ENCODE assay signal across 7 cellular contexts in genomic region chr2:199779589-199779988, GRCh38.
"Had no signal": no experiment of that assay in that cellular context is flagged by ENCODE, and none has a peak within 500 bp of the region (broad histone marks: within the 10 kb centered on the region; RNA-seq: fewer than 3 reads in every experiment).

No MANE protein-coding gene starts in this region.

- H3K4me1 ChIP-seq: HAP-1 had no signal

- H3K9me3 ChIP-seq: HAP-1 had no signal

- H3K4me3 ChIP-seq: GM23248, HAP-1 had no signal

- H3K9ac ChIP-seq: GM23248 had no signal

- H3K36me3 ChIP-seq: HAP-1 had no signal

- H2AFZ ChIP-seq: GM23248 had no signal

- DNase-seq: GM23248, GOT3, H7, KG1 had no signal

- ATAC-seq: HCT116 had no signal

- H3K27ac ChIP-seq: GM23248 had no signal

- FAIRE-seq: HTR-8/SVneo had no signal
